21 cellular contexts compared by ENCODE assay signal in genomic region chr15:64150236-64150578, GRCh38. TPM values are rescaled to one million over a fixed set of nuclear protein-coding genes. Genes with fewer than 3 reads are reported as not detected.
DNase-seq lines count a peak whose midpoint lies in the region; ATAC-seq and TF ChIP-seq lines count a peak whose summit lies in the region.
"Had no signal": no experiment of that assay in that cellular context is flagged by ENCODE, and none has a peak within 500 bp of the region (broad histone marks: within the 10 kb centered on the region; RNA-seq: fewer than 3 reads in every experiment).

No MANE protein-coding gene starts in this region.

- H3K27me3 Mint-ChIP-seq in activated CD4-positive, alpha-beta T cell treated with anti-CD3 and anti-CD28 coated beads, Interleukin-2, amount 10 ng/mL, durations not matched to agents 7 days and 5 days: peaks cover 3% of the 10 kb centered on the region
- H3K27me3 Mint-ChIP-seq in memory B cell: no peaks in the 10 kb centered on the region
- H3K27me3 Mint-ChIP-seq in stimulated activated memory B cell treated with anti-CD40 and anti-IgM and Interleukin-4, amounts not matched to agents 10 μg/mL and 1 μg/mL and 100 μg/mL, for 72 hours: no peaks in the 10 kb centered on the region

- DNase-seq in activated CD4-positive, alpha-beta T cell treated with anti-CD3 and anti-CD28 coated beads, Interleukin-2, amount 10 ng/mL, durations not matched to agents 7 days and 5 days: no peak
- no peak for DNase-seq in activated CD4-positive, alpha-beta T cell treated with anti-CD3 and anti-CD28 coated beads, Interleukin-2, amount 50 U/mL, for 1 hour
- DNase-seq in memory B cell (ENCODE audit: low spot score in 2 of 2) (no peak), foreskin keratinocyte (no peak), dermis blood vessel endothelial cell (no peak), DMS53 (lab: John Stamatoyannopoulos, UW) (no peak)
- DNase-seq: activated CD4-positive, alpha-beta T cell treated with anti-CD3 and anti-CD28 coated beads, Interleukin-2, amount 10 ng/mL, durations not matched to agents 24 days and 14 days; activated naive CD8-positive, alpha-beta T cell treated with anti-CD3 and anti-CD28 coated beads, Interleukin-2, amount 10 ng/mL, durations not matched to agents 7 days and 5 days; activated T-cell treated with anti-CD3 and anti-CD28 coated beads for 4 hours; DMS79; immature natural killer cell; NCI-H1092; NCI-H2107; spleen had no signal

- peak overlapping the region; percentile 72 for H3K4me3 Mint-ChIP-seq in activated CD4-positive, alpha-beta T cell treated with anti-CD3 and anti-CD28 coated beads, Interleukin-2, amount 10 ng/mL, durations not matched to agents 7 days and 5 days
- H3K4me3 Mint-ChIP-seq in memory B cell: peak overlapping the region; percentile 43
- peak overlapping the region; percentile 30 for H3K4me3 Mint-ChIP-seq in stimulated activated memory B cell treated with anti-CD40 and anti-IgM and Interleukin-4, amounts not matched to agents 10 μg/mL and 1 μg/mL and 100 μg/mL, for 72 hours

- CTCF ChIA-PET in activated CD4-positive, alpha-beta T cell treated with anti-CD3 and anti-CD28 coated beads, Interleukin-2, amount 10 ng/mL, durations not matched to agents 7 days and 5 days (lab: Charles Lee): interaction anchor here (0.6 to 8.5 kb wide), 5 partner anchors 8 to 170 kb away, joined by 3 to 60 read pairs (median 4); partner anchors contain the start of gene PPIB

- peak overlapping the region; percentile 25 for H3K27ac Mint-ChIP-seq in activated CD4-positive, alpha-beta T cell treated with anti-CD3 and anti-CD28 coated beads, Interleukin-2, amount 10 ng/mL, durations not matched to agents 7 days and 5 days
- H3K27ac Mint-ChIP-seq in memory B cell: peak overlapping the region; percentile 9
- H3K27ac Mint-ChIP-seq in stimulated activated memory B cell treated with anti-CD40 and anti-IgM and Interleukin-4, amounts not matched to agents 10 μg/mL and 1 μg/mL and 100 μg/mL, for 72 hours: peak overlapping the region; percentile 50

- H3K4me1 ChIP-seq in foreskin keratinocyte: no peaks in the 10 kb centered on the region

- H3K27ac ChIP-seq in VCaP: peak overlapping the region; percentile 92; the same call in 1 of the 2 replicates
- no peak overlapping the region for H3K27ac ChIP-seq in foreskin keratinocyte
- H3K27ac ChIP-seq: KMS-11, prostate gland, tibial nerve had no signal

- H3K9me3 Mint-ChIP-seq in activated CD4-positive, alpha-beta T cell treated with anti-CD3 and anti-CD28 coated beads, Interleukin-2, amount 10 ng/mL, durations not matched to agents 7 days and 5 days: no peaks in the 10 kb centered on the region
- no peaks in the 10 kb centered on the region for H3K9me3 Mint-ChIP-seq in memory B cell
- no peaks in the 10 kb centered on the region for H3K9me3 Mint-ChIP-seq in stimulated activated memory B cell treated with anti-CD40 and anti-IgM and Interleukin-4, amounts not matched to agents 10 μg/mL and 1 μg/mL and 100 μg/mL, for 72 hours
- H3K9me3 Mint-ChIP-seq: activated CD4-positive, alpha-beta T cell treated with anti-CD3 and anti-CD28 coated beads, Interleukin-2, amount 10 ng/mL, durations not matched to agents 24 days and 14 days; activated naive CD8-positive, alpha-beta T cell treated with anti-CD3 and anti-CD28 coated beads, Interleukin-2, amount 10 ng/mL, durations not matched to agents 7 days and 5 days; immature natural killer cell had no signal

- ATAC-seq in memory B cell (ENCODE audit: low read depth) (no peak), foreskin keratinocyte (no peak)
- no peak for ATAC-seq in stimulated activated memory B cell treated with anti-CD40 and anti-IgM and Interleukin-4, amounts not matched to agents 10 μg/mL and 1 μg/mL and 100 μg/mL, for 72 hours
- ATAC-seq: Panc1, SK-N-SH treated with all-trans-retinoic acid at 6 μM for 48 hours had no signal

- H3K27me3 ChIP-seq in foreskin keratinocyte: peaks cover 24% of the 10 kb centered on the region

- POLR2A ChIA-PET in activated CD4-positive, alpha-beta T cell treated with anti-CD3 and anti-CD28 coated beads, Interleukin-2, amount 10 ng/mL, durations not matched to agents 7 days and 5 days (lab: Charles Lee): interaction anchor here (1.1 kb wide), 1 partner anchor 57 kb away, joined by 7 read pairs; the partner anchor contains the start of gene CIAO2A

- peaks cover 2% of the 10 kb centered on the region for H3K36me3 Mint-ChIP-seq in activated CD4-positive, alpha-beta T cell treated with anti-CD3 and anti-CD28 coated beads, Interleukin-2, amount 10 ng/mL, durations not matched to agents 7 days and 5 days (ENCODE audit: low read depth)
- peaks cover 5% of the 10 kb centered on the region for H3K36me3 Mint-ChIP-seq in memory B cell
- H3K36me3 Mint-ChIP-seq in stimulated activated memory B cell treated with anti-CD40 and anti-IgM and Interleukin-4, amounts not matched to agents 10 μg/mL and 1 μg/mL and 100 μg/mL, for 72 hours: peaks cover 8% of the 10 kb centered on the region

- H3K4me1 Mint-ChIP-seq in activated CD4-positive, alpha-beta T cell treated with anti-CD3 and anti-CD28 coated beads, Interleukin-2, amount 10 ng/mL, durations not matched to agents 7 days and 5 days: peaks cover 32% of the 10 kb centered on the region
- H3K4me1 Mint-ChIP-seq in memory B cell: peaks cover 30% of the 10 kb centered on the region
- H3K4me1 Mint-ChIP-seq in stimulated activated memory B cell treated with anti-CD40 and anti-IgM and Interleukin-4, amounts not matched to agents 10 μg/mL and 1 μg/mL and 100 μg/mL, for 72 hours: peaks cover 57% of the 10 kb centered on the region

- TF ChIP-seq CTCF in VCaP (conservative IDR thresholded peaks at IDR 0.05): no peak
- TF ChIP-seq CTCF in foreskin keratinocyte (conservative IDR thresholded peaks at IDR 0.05): no peak

RNA-seq across cellular contexts. Expression of gene SNX22, which starts 1.3 kb away (rescaled TPM):
- total RNA-seq in activated CD4-positive, alpha-beta T cell treated with anti-CD3 and anti-CD28 coated beads, Interleukin-2, amount 10 ng/mL, durations not matched to agents 7 days and 5 days: under 1 TPM; 0.50 to 0.60 TPM
- total RNA-seq in foreskin keratinocyte: 0.07 and 0.14 TPM in 2 replicates
- 0.29 and 0.33 TPM in 2 replicates for polyA plus RNA-seq in foreskin keratinocyte
- 0.23 and 0.34 TPM in 2 replicates for total RNA-seq in dermis blood vessel endothelial cell

RNA-seq across cellular contexts. Expression of gene PPIB, which starts 12.6 kb away (rescaled TPM):
- total RNA-seq in activated CD4-positive, alpha-beta T cell treated with anti-CD3 and anti-CD28 coated beads, Interleukin-2, amount 10 ng/mL, durations not matched to agents 7 days and 5 days: 100 to 1,000 TPM; 347 to 380 TPM
- 684 and 685 TPM in 2 replicates for total RNA-seq in foreskin keratinocyte
- polyA plus RNA-seq in foreskin keratinocyte: 1,070 and 1,164 TPM in 2 replicates
- total RNA-seq in dermis blood vessel endothelial cell: 815 and 1,069 TPM in 2 replicates

RNA-seq across cellular contexts. Expression of gene SNX1, which starts 54.4 kb away (rescaled TPM):
- 100 to 1,000 TPM; 122 to 125 TPM for total RNA-seq in activated CD4-positive, alpha-beta T cell treated with anti-CD3 and anti-CD28 coated beads, Interleukin-2, amount 10 ng/mL, durations not matched to agents 7 days and 5 days
- 63.6 and 70.7 TPM in 2 replicates for total RNA-seq in foreskin keratinocyte
- 63.4 and 75.3 TPM in 2 replicates for polyA plus RNA-seq in foreskin keratinocyte
- total RNA-seq in dermis blood vessel endothelial cell: 52.4 and 56.2 TPM in 2 replicates

RNA-seq across cellular contexts. Expression of gene CIAO2A, which starts 56.6 kb away (rescaled TPM):
- total RNA-seq in activated CD4-positive, alpha-beta T cell treated with anti-CD3 and anti-CD28 coated beads, Interleukin-2, amount 10 ng/mL, durations not matched to agents 7 days and 5 days: 10 to 100 TPM; 67.3 to 77.7 TPM
- total RNA-seq in foreskin keratinocyte (82.9 and 88.4 TPM in 2 replicates), dermis blood vessel endothelial cell (38.9 and 46.6 TPM in 2 replicates)
- 79.5 and 89.0 TPM in 2 replicates for polyA plus RNA-seq in foreskin keratinocyte
